In the genomic region with DNA sequence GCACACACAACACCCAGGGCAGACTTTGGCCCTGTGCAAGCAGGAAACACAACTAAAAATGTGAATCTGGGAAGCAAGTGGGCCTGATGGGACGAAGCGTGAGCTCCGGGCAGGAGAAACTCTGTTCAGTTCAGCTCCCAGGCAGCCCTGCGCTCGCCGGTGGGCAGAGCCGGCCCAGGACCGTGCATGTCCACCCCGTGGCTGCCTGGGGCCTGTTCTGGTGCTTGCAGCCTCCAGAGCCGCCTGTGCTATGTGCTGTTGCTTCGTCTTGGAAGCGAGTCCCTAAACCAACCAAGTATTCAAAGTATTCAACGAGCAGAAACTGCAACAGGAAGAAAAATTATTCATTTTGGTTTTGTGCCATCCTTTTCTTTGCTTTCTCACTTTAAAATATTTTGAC, we compare ENCODE assay signal across 16 cellular contexts. TPM values are rescaled to one million over a fixed set of nuclear protein-coding genes. Genes with fewer than 3 reads are reported as not detected.
A peak's percentile ranks its signal among the peaks of the same experiment; 100 is the strongest.
DNase-seq lines count a peak whose midpoint lies in the region; ATAC-seq, FAIRE-seq and TF ChIP-seq lines count a peak whose summit lies in the region.
"Had no signal": no experiment of that assay in that cellular context is flagged by ENCODE, and none has a peak within 500 bp of the region (broad histone marks: within the 10 kb centered on the region; RNA-seq: fewer than 3 reads in every experiment).

No MANE protein-coding gene starts in this region.

- no peaks in the 10 kb centered on the region for H3K4me1 Mint-ChIP-seq in osteocyte (ENCODE audit: unreplicated experiment)
- H3K4me1 Mint-ChIP-seq: WTC11 had no signal

- H3K36me3 Mint-ChIP-seq in osteocyte (ENCODE audit: unreplicated experiment) = no peaks in the 10 kb centered on the region
- H3K36me3 Mint-ChIP-seq: activated naive CD8-positive, alpha-beta T cell had no signal

- H3K27ac Mint-ChIP-seq in osteocyte (ENCODE audit: unreplicated experiment) = no peak overlapping the region
- H3K27ac Mint-ChIP-seq: activated naive CD8-positive, alpha-beta T cell; CD4-positive, alpha-beta T cell; WTC11 had no signal

- intact Hi-C loops in left ventricle myocardium superior (cut with micrococcal nuclease) = no loop called here

- TF ChIP-seq CTCF in osteocyte (IDR thresholded peaks at IDR 0.05) = no peak

- peak; percentile 10 for ATAC-seq in left ventricle myocardium superior
- ATAC-seq: WTC11 had no signal

- no peaks in the 10 kb centered on the region for H3K27me3 Mint-ChIP-seq in osteocyte (ENCODE audit: unreplicated experiment)
- H3K27me3 Mint-ChIP-seq: activated naive CD8-positive, alpha-beta T cell; CD4-positive, alpha-beta T cell had no signal

- FAIRE-seq in urothelium cell line (lab: Jason Lieb, UNC) = no peak

- peak; percentile 30 for DNase-seq in activated CD8-positive, alpha-beta memory T cell treated with anti-CD3 and anti-CD28 coated beads, Interleukin-2, amount 50 U/mL, for 48 hours
- no peak for DNase-seq in activated CD8-positive, alpha-beta memory T cell treated with anti-CD3 and anti-CD28 coated beads, Interleukin-2, amount 50 U/mL, for 4 hours
- DNase-seq in left ventricle myocardium superior (peak; percentile 68), osteocyte (ENCODE audit: extremely low spot score, unreplicated experiment) (peak; percentile 77), ureter (ENCODE audit: low spot score) (peak; percentile 48), urothelium cell line (ENCODE audit: low spot score) (no peak), NCI-H146 treated with DMSO at 0.1 percent for 48 hours (lab: John Stamatoyannopoulos, UW; ENCODE audit: unreplicated experiment) (no peak), HuH-7.5 (ENCODE audit: low spot score) (no peak)
- DNase-seq: erythroblast, NCI-H187 treated with DMSO at 0.1 percent for 48 hours, NCI-H524, PC-9 had no signal

- no peak overlapping the region for H3K4me3 Mint-ChIP-seq in osteocyte (ENCODE audit: unreplicated experiment)
- H3K4me3 Mint-ChIP-seq: activated naive CD8-positive, alpha-beta T cell; CD4-positive, alpha-beta T cell; WTC11 had no signal

- H3K9me3 Mint-ChIP-seq in osteocyte (ENCODE audit: unreplicated experiment) = peaks cover 5% of the 10 kb centered on the region
- H3K9me3 Mint-ChIP-seq: CD4-positive, alpha-beta T cell had no signal

RNA-seq across cellular contexts. Expression of gene VIPR2, which starts 45.9 kb away (rescaled TPM):
- total RNA-seq in left ventricle myocardium superior = 21.3 TPM
- total RNA-seq in osteocyte = 0.19 and 0.39 TPM in 2 replicates
- total RNA-seq in ureter = 4.8 TPM
- total RNA-seq: A172, PC-9 had no signal

Comparison
In these comparisons a context has a peak if more than half of its experiments do, and no peak if none do; other contexts are left out.
1. DNase-seq: peak in activated CD8-positive, alpha-beta memory T cell treated with anti-CD3 and anti-CD28 coated beads, Interleukin-2, amount 50 U/mL, for 48 hours (single experiment), left ventricle myocardium superior (single experiment), osteocyte (single experiment) and ureter (single experiment); none in activated CD8-positive, alpha-beta memory T cell treated with anti-CD3 and anti-CD28 coated beads, Interleukin-2, amount 50 U/mL, for 4 hours (single experiment), urothelium cell line (single experiment), NCI-H146 treated with DMSO at 0.1 percent for 48 hours (single experiment) and HuH-7.5 (single experiment).